In the genomic region with DNA sequence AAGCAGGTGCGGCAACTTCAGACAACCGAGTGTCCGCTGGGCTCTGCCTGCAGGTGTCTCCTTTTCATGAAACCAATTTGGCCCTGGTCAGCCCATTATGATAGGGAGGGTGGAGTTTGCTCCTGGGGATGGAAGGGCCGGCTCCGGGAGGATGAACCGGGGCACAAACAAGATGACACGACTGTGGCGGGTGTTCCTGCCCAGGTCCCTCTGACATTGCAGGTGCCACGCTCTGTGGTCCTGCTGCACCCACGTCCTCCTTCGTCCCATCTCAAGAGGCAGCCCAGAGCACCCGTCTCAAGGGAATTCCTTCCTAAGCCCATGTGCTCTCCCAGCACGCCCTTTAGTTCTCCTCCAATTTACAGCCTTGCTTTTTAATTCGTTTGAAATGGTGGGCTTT, we compare ENCODE assay signal across 20 cellular contexts.
A peak's percentile ranks its signal among the peaks of the same experiment; 100 is the strongest.
DNase-seq lines count a peak whose midpoint lies in the region; ATAC-seq, FAIRE-seq and TF ChIP-seq lines count a peak whose summit lies in the region.
"Had no signal": no experiment of that assay in that cellular context is flagged by ENCODE, and none has a peak within 500 bp of the region (broad histone marks: within the 10 kb centered on the region; RNA-seq: fewer than 3 reads in every experiment).

No MANE protein-coding gene starts in this region.

- intact Hi-C loops in natural killer cell (cut with micrococcal nuclease) = no loop called here
- intact Hi-C loops in kidney (cut with DNase I) = no loop called here
- intact Hi-C loops in upper lobe of right lung (cut with DNase I) = no loop called here

- no peak overlapping the region for H3K27ac ChIP-seq in kidney (ENCODE audit: low read depth in 2 of 2, low read length in 2 of 2)
- H3K27ac ChIP-seq in upper lobe of right lung = no peak overlapping the region
- H3K27ac ChIP-seq: 22Rv1, C4-2B, KMS-11 had no signal

- H3K27me3 ChIP-seq in upper lobe of right lung = no peaks in the 10 kb centered on the region

- H3K27me3 Mint-ChIP-seq in natural killer cell (ENCODE audit: low read depth in 2 of 2) = no peaks in the 10 kb centered on the region
- H3K27me3 Mint-ChIP-seq in natural killer cell treated with Interleukin-12 subunit alpha and Interleukin-12 subunit beta and Interleukin-15 and Interleukin-18, amount 100 ng/mL, for 72 hours = peaks cover 0 to 4% of the 10 kb centered on the region in 2 donors

- no peaks in the 10 kb centered on the region for H3K36me3 Mint-ChIP-seq in natural killer cell
- no peaks in the 10 kb centered on the region for H3K36me3 Mint-ChIP-seq in natural killer cell treated with Interleukin-12 subunit alpha and Interleukin-12 subunit beta and Interleukin-15 and Interleukin-18, amount 100 ng/mL, for 72 hours

- H3K9me3 ChIP-seq in kidney (ENCODE audit: control insufficient read depth in 1 of 2, low read length in 2 of 2) = no peaks in the 10 kb centered on the region
- no peaks in the 10 kb centered on the region for H3K9me3 ChIP-seq in upper lobe of right lung

- no peaks in the 10 kb centered on the region for H3K9me3 Mint-ChIP-seq in natural killer cell
- H3K9me3 Mint-ChIP-seq in natural killer cell treated with Interleukin-12 subunit alpha and Interleukin-12 subunit beta and Interleukin-15 and Interleukin-18, amount 100 ng/mL, for 72 hours = no peaks in the 10 kb centered on the region

- no peak for TF ChIP-seq CTCF in natural killer cell (IDR thresholded peaks at IDR 0.05)
- no peak for TF ChIP-seq CTCF in kidney (IDR thresholded peaks at IDR 0.05; ENCODE audit: borderline replicate concordance, extremely low read depth, insufficient read depth)
- TF ChIP-seq CTCF in upper lobe of right lung (IDR thresholded peaks at IDR 0.05) = no peak

- no peak overlapping the region for H3K9ac ChIP-seq in kidney (ENCODE audit: low read length in 2 of 2)
- H3K9ac ChIP-seq: KMS-11 had no signal

- H3K36me3 ChIP-seq in kidney (ENCODE audit: control insufficient read depth in 1 of 2, insufficient read depth in 2 of 2, low read length in 2 of 2) (no peaks in the 10 kb centered on the region), upper lobe of right lung (no peaks in the 10 kb centered on the region)

- H3K27ac Mint-ChIP-seq in natural killer cell = no peak overlapping the region
- no peak overlapping the region for H3K27ac Mint-ChIP-seq in natural killer cell treated with Interleukin-12 subunit alpha and Interleukin-12 subunit beta and Interleukin-15 and Interleukin-18, amount 100 ng/mL, for 72 hours

- H3K4me3 ChIP-seq in kidney (ENCODE audit: low read length in 2 of 2) (no peak overlapping the region), upper lobe of right lung (no peak overlapping the region)

- no peaks in the 10 kb centered on the region for H3K4me1 ChIP-seq in kidney (ENCODE audit: control insufficient read depth in 1 of 2, insufficient read depth in 1 of 2, low read depth in 1 of 2, low read length in 2 of 2)
- no peaks in the 10 kb centered on the region for H3K4me1 ChIP-seq in upper lobe of right lung

- ATAC-seq in natural killer cell (no peak), upper lobe of right lung (no peak), GM19395 (IDR thresholded peaks at IDR 0.05; ENCODE audit: unreplicated experiment) (no peak)
- no peak for ATAC-seq in natural killer cell treated with Interleukin-12 subunit alpha and Interleukin-12 subunit beta and Interleukin-15 and Interleukin-18, amount 100 ng/mL, for 72 hours
- ATAC-seq: PC-3 had no signal

- H3K4me1 Mint-ChIP-seq in natural killer cell = no peaks in the 10 kb centered on the region
- no peaks in the 10 kb centered on the region for H3K4me1 Mint-ChIP-seq in natural killer cell treated with Interleukin-12 subunit alpha and Interleukin-12 subunit beta and Interleukin-15 and Interleukin-18, amount 100 ng/mL, for 72 hours (ENCODE audit: low read depth in 2 of 2)

- FAIRE-seq in kidney (lab: Jason Lieb, UNC) = no peak

- DNase-seq in NCI-H2171 treated with DMSO at 0.1 percent for 48 hours (lab: John Stamatoyannopoulos, UW) (peak; percentile 10), NCI-H2171 (lab: John Stamatoyannopoulos, UW) (no peak), natural killer cell (peak; percentile 1), kidney (peak; percentile 45), upper lobe of right lung (peak; percentile 51), hepatic stellate cell (ENCODE audit: low spot score) (no peak)
- DNase-seq in natural killer cell treated with Interleukin-12 subunit alpha and Interleukin-12 subunit beta and Interleukin-15 and Interleukin-18, amount 100 ng/mL, for 72 hours (ENCODE audit: low spot score) = no peak
- DNase-seq: AML-193, DMS79 treated with DMSO at 0.1 percent for 48 hours, NCI-H1417, NCI-H187 treated with DMSO at 0.1 percent for 48 hours, NCI-H345, NCI-H524 treated with DMSO at 0.1 percent for 48 hours, PC-3, RPMI8226, SIG-M5 had no signal

- no peak overlapping the region for H3K4me3 Mint-ChIP-seq in natural killer cell
- no peak overlapping the region for H3K4me3 Mint-ChIP-seq in natural killer cell treated with Interleukin-12 subunit alpha and Interleukin-12 subunit beta and Interleukin-15 and Interleukin-18, amount 100 ng/mL, for 72 hours

Comparison
In these comparisons a context has a peak if more than half of its experiments do, and no peak if none do; other contexts are left out.
1. DNase-seq: peak in NCI-H2171 treated with DMSO at 0.1 percent for 48 hours (single experiment), natural killer cell (single experiment), kidney (single experiment) and upper lobe of right lung (single experiment); none in NCI-H2171 (single experiment), natural killer cell treated with Interleukin-12 subunit alpha and Interleukin-12 subunit beta and Interleukin-15 and Interleukin-18, amount 100 ng/mL, for 72 hours (single experiment) and hepatic stellate cell (single experiment).